In genomic region chr3:120263792-120264191, GRCh38 we compare ENCODE assay signal across 1 cellular context.
TF ChIP-seq lines count a peak whose summit lies in the region.

No MANE protein-coding gene starts in this region.

TF ChIP-seq in GM23338, 12 proteins besides CTCF, POLR2A, EP300 and RAD21 (continued from another document):
- TF ChIP-seq ZNF462 (CRISPR knock-in tag; IDR thresholded peaks at IDR 0.05), result no peak
- no peak for TF ChIP-seq CREB1 (CRISPR knock-in tag; IDR thresholded peaks at IDR 0.05; ENCODE audit: low read depth)
- TF ChIP-seq EZH2phosphoT487 (IDR thresholded peaks at IDR 0.05; ENCODE audit: unreplicated experiment), result no peak
- TF ChIP-seq POLR2AphosphoS5 (IDR thresholded peaks at IDR 0.05; ENCODE audit: low read depth), result no peak
